12 cellular contexts compared by ENCODE assay signal in genomic region chr6:109478222-109478805, GRCh38. TPM values are rescaled to one million over a fixed set of nuclear protein-coding genes. Genes with fewer than 3 reads are reported as not detected.
A peak's percentile ranks its signal among the peaks of the same experiment; 100 is the strongest.
DNase-seq lines count a peak whose midpoint lies in the region; ATAC-seq and TF ChIP-seq lines count a peak whose summit lies in the region.
"Had no signal": no experiment of that assay in that cellular context is flagged by ENCODE, and none has a peak within 500 bp of the region (broad histone marks: within the 10 kb centered on the region; RNA-seq: fewer than 3 reads in every experiment).

No MANE protein-coding gene starts in this region.

- peaks cover 78% of the 10 kb centered on the region for H3K4me1 Mint-ChIP-seq in stimulated activated naive CD8-positive, alpha-beta T cell treated with anti-CD3 and anti-CD28 coated beads, Interleukin-15, Interleukin-2, amounts not matched to agents 100 ng/mL and 50 ng/mL, for 24 hours (ENCODE audit: low read depth)
- H3K4me1 Mint-ChIP-seq in activated CD8-positive, alpha-beta T cell treated with anti-CD3 and anti-CD28 coated beads for 36 hours (ENCODE audit: low read depth) = peaks cover 64% of the 10 kb centered on the region

- H3K9me3 ChIP-seq in iPS-18a (ENCODE audit: control insufficient read depth, low read depth, low read length) = no peaks in the 10 kb centered on the region
- H3K9me3 ChIP-seq: thoracic aorta had no signal

- POLR2A ChIA-PET in activated CD8-positive, alpha-beta T cell treated with anti-CD3 and anti-CD28 coated beads for 36 hours (lab: Charles Lee) = interaction anchor here (0.8 to 1.6 kb wide), 3 partner anchors 9 to 96 kb away, joined by 3 to 6 read pairs (median 4); partner anchors contain the start of genes CD164 and MICAL1

- no peaks in the 10 kb centered on the region for H3K9me3 Mint-ChIP-seq in stimulated activated naive CD8-positive, alpha-beta T cell treated with anti-CD3 and anti-CD28 coated beads, Interleukin-15, Interleukin-2, amounts not matched to agents 100 ng/mL and 50 ng/mL, for 24 hours
- H3K9me3 Mint-ChIP-seq in activated CD8-positive, alpha-beta T cell treated with anti-CD3 and anti-CD28 coated beads for 36 hours = no peaks in the 10 kb centered on the region

- H3K27ac ChIP-seq in iPS-18a (ENCODE audit: low read length) = no peak overlapping the region
- H3K27ac ChIP-seq: thoracic aorta had no signal

- no peak for DNase-seq in stimulated activated naive CD8-positive, alpha-beta T cell treated with anti-CD3 and anti-CD28 coated beads, Interleukin-15, Interleukin-2, amounts not matched to agents 100 U/mL and 50 U/mL, for 24 hours
- DNase-seq in activated CD8-positive, alpha-beta T cell treated with anti-CD3 and anti-CD28 coated beads for 36 hours = no peak
- DNase-seq in Ammon's horn (ENCODE audit: low spot score) = no peak
- DNase-seq: amygdala, NCI-H446 treated with DMSO at 0.1 percent for 48 hours, T-helper 9 cell had no signal

- intact Hi-C loops in activated CD8-positive, alpha-beta T cell treated with anti-CD3 and anti-CD28 coated beads for 36 hours (cut with micrococcal nuclease) = no loop called here

- peak overlapping the region; percentile 99 for H3K4me3 Mint-ChIP-seq in stimulated activated naive CD8-positive, alpha-beta T cell treated with anti-CD3 and anti-CD28 coated beads, Interleukin-15, Interleukin-2, amounts not matched to agents 100 ng/mL and 50 ng/mL, for 24 hours
- peak overlapping the region; percentile 96 for H3K4me3 Mint-ChIP-seq in activated CD8-positive, alpha-beta T cell treated with anti-CD3 and anti-CD28 coated beads for 36 hours

- peaks cover 21% of the 10 kb centered on the region for H3K4me1 ChIP-seq in iPS-18a (ENCODE audit: control insufficient read depth, low read depth, low read length)

- no peak for ATAC-seq in stimulated activated naive CD8-positive, alpha-beta T cell treated with anti-CD3 and anti-CD28 coated beads, Interleukin-15, Interleukin-2, amounts not matched to agents 100 U/mL and 50 U/mL, for 24 hours
- ATAC-seq in activated CD8-positive, alpha-beta T cell treated with anti-CD3 and anti-CD28 coated beads for 36 hours = no peak
- ATAC-seq in HG02852 (IDR thresholded peaks at IDR 0.05; ENCODE audit: unreplicated experiment) (no peak), GM19397 (IDR thresholded peaks at IDR 0.05; ENCODE audit: unreplicated experiment) (no peak), HG02938 (IDR thresholded peaks at IDR 0.05; ENCODE audit: unreplicated experiment) (no peak)

- H3K36me3 Mint-ChIP-seq in stimulated activated naive CD8-positive, alpha-beta T cell treated with anti-CD3 and anti-CD28 coated beads, Interleukin-15, Interleukin-2, amounts not matched to agents 100 ng/mL and 50 ng/mL, for 24 hours (ENCODE audit: low read depth) = peaks cover 78% of the 10 kb centered on the region
- H3K36me3 Mint-ChIP-seq in activated CD8-positive, alpha-beta T cell treated with anti-CD3 and anti-CD28 coated beads for 36 hours (ENCODE audit: low read depth) = peaks cover 77% of the 10 kb centered on the region

- TF ChIP-seq CTCF in activated CD8-positive, alpha-beta T cell treated with anti-CD3 and anti-CD28 coated beads for 36 hours (IDR thresholded peaks at IDR 0.05) = no peak

- no peak overlapping the region for H3K9ac ChIP-seq in iPS-18a (ENCODE audit: low read length)

- H3K4me3 ChIP-seq in iPS-18a (ENCODE audit: low read length) = peak overlapping the region; percentile 48
- H3K4me3 ChIP-seq: thoracic aorta had no signal

- peaks cover 55% of the 10 kb centered on the region for H3K36me3 ChIP-seq in iPS-18a (ENCODE audit: control insufficient read depth, low read depth, low read length)

- CTCF ChIA-PET in activated CD8-positive, alpha-beta T cell treated with anti-CD3 and anti-CD28 coated beads for 36 hours (lab: Charles Lee) = interaction anchor here (1.4 kb wide), 1 partner anchor 9 kb away, joined by 4 read pairs; no protein-coding TSS in a partner anchor

- H3K27ac Mint-ChIP-seq in stimulated activated naive CD8-positive, alpha-beta T cell treated with anti-CD3 and anti-CD28 coated beads, Interleukin-15, Interleukin-2, amounts not matched to agents 100 ng/mL and 50 ng/mL, for 24 hours = peak overlapping the region; percentile 85
- peak overlapping the region; percentile 80 for H3K27ac Mint-ChIP-seq in activated CD8-positive, alpha-beta T cell treated with anti-CD3 and anti-CD28 coated beads for 36 hours

- no peaks in the 10 kb centered on the region for H3K27me3 ChIP-seq in iPS-18a (ENCODE audit: control insufficient read depth, insufficient read depth, low read length)

- no peaks in the 10 kb centered on the region for H3K27me3 Mint-ChIP-seq in stimulated activated naive CD8-positive, alpha-beta T cell treated with anti-CD3 and anti-CD28 coated beads, Interleukin-15, Interleukin-2, amounts not matched to agents 100 ng/mL and 50 ng/mL, for 24 hours
- no peaks in the 10 kb centered on the region for H3K27me3 Mint-ChIP-seq in activated CD8-positive, alpha-beta T cell treated with anti-CD3 and anti-CD28 coated beads for 36 hours

RNA-seq across cellular contexts. Expression of gene ZBTB24, which starts 4.7 kb away (rescaled TPM):
- 10 to 100 TPM; 10.5 to 11.8 TPM for total RNA-seq in activated CD8-positive, alpha-beta T cell treated with anti-CD3 and anti-CD28 coated beads for 36 hours

RNA-seq across cellular contexts. Expression of gene MICAL1, which starts 22.7 kb away (rescaled TPM):
- total RNA-seq in activated CD8-positive, alpha-beta T cell treated with anti-CD3 and anti-CD28 coated beads for 36 hours = 10 to 100 TPM; 17.7 TPM

RNA-seq across cellular contexts. Expression of gene SMPD2, which starts 37.8 kb away (rescaled TPM):
- 1 to 10 TPM; 8.7 to 9.6 TPM for total RNA-seq in activated CD8-positive, alpha-beta T cell treated with anti-CD3 and anti-CD28 coated beads for 36 hours

RNA-seq across cellular contexts. Expression of gene PPIL6, which starts 37.9 kb away (rescaled TPM):
- under 1 TPM; 0.27 to 0.38 TPM for total RNA-seq in activated CD8-positive, alpha-beta T cell treated with anti-CD3 and anti-CD28 coated beads for 36 hours
